8 cellular contexts compared by ENCODE assay signal in the genomic region with DNA sequence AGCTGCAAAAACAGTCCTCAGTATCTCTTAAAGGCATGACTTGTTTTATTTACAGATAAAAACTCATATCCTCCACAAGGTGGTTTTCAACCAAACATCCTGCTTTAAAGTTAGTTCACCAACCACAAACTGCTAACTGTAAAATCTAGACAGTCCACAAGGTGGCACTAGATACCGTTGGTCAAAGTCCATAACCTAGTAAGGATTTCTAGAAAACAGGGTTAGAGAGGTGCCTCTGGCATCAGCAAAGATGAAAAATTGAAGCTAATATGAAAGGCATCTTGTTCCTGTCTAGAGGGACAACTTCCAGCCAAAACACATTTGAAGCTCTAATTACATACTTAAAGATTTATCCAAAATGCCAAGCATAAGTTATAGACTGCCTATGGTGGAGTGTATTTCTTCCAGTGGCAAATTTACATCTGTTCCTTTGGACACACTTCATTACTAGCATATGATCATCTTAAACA. TPM values are rescaled to one million over a fixed set of nuclear protein-coding genes. Genes with fewer than 3 reads are reported as not detected.
A peak's percentile ranks its signal among the peaks of the same experiment; 100 is the strongest.
DNase-seq lines count a peak whose midpoint lies in the region; ATAC-seq and TF ChIP-seq lines count a peak whose summit lies in the region.

No MANE protein-coding gene starts in this region.

- WGBS in neuronal stem cell (ENCODE audit: extremely low coverage in 2 of 2, insufficient read length in 2 of 2, insufficient replicate concordance in 1 of 2), 2 donors: no CpG with 5 or more reads among the region's 1 CpG

- ATAC-seq in GM21447 (IDR thresholded peaks at IDR 0.05; ENCODE audit: unreplicated experiment): peak; percentile 64

- H3K79me1 ChIP-seq in neuronal stem cell (ENCODE audit: low read depth, low read length): no peaks in the 10 kb centered on the region

- CTCF ChIA-PET in activated CD4-positive, alpha-beta memory T cell treated with anti-CD3 and anti-CD28 coated beads, Interleukin-2, amount 10 ng/mL, durations not matched to agents 7 days and 5 days (lab: Charles Lee): interaction anchor here (0.5 to 2.5 kb wide), 24 partner anchors 13 to 546 kb away, joined by 3 to 23 read pairs (median 4); a partner anchor contains a TSS

- peaks cover 5% of the 10 kb centered on the region for H3K36me3 Mint-ChIP-seq in activated CD4-positive, alpha-beta memory T cell treated with anti-CD3 and anti-CD28 coated beads, Interleukin-2, amount 10 ng/mL, durations not matched to agents 7 days and 5 days (ENCODE audit: low read depth)

- H2BK120ac ChIP-seq in neuronal stem cell (ENCODE audit: low read depth, low read length): no peak overlapping the region

- H3K36me3 ChIP-seq in fibroblast of lung (ENCODE audit: control insufficient read depth, insufficient read depth, low read length) (no peaks in the 10 kb centered on the region), neuronal stem cell (replicated peaks in 1 of 2; ENCODE audit: control insufficient read depth in 2 of 2, insufficient read depth in 2 of 2, low read length in 2 of 2) (peaks cover 0 to 4% of the 10 kb centered on the region in 2 donors)

- H3K18ac ChIP-seq in neuronal stem cell (ENCODE audit: low read length): no peak overlapping the region

- no peak overlapping the region for H4K91ac ChIP-seq in neuronal stem cell (ENCODE audit: low read depth, low read length, poor library complexity)

- H3K27ac ChIP-seq in fibroblast of lung (ENCODE audit: insufficient read depth, low read length): no peak overlapping the region
- H3K27ac ChIP-seq in neuronal stem cell (replicated peaks; ENCODE audit: low read length): no peak overlapping the region

- no peak overlapping the region for H3K4me2 ChIP-seq in fibroblast of lung (ENCODE audit: extremely low read depth, insufficient read depth, low read length)
- no peak overlapping the region for H3K4me2 ChIP-seq in neuronal stem cell (ENCODE audit: insufficient read depth, low read length, poor library complexity, severe bottlenecking)

- H3K27me3 Mint-ChIP-seq in activated CD4-positive, alpha-beta memory T cell treated with anti-CD3 and anti-CD28 coated beads, Interleukin-2, amount 10 ng/mL, durations not matched to agents 7 days and 5 days: peaks cover 10% of the 10 kb centered on the region

- no peaks in the 10 kb centered on the region for H4K20me1 ChIP-seq in fibroblast of lung (ENCODE audit: control insufficient read depth, extremely low read depth, insufficient read depth, low read length)

- H3K4me3 Mint-ChIP-seq in activated CD4-positive, alpha-beta memory T cell treated with anti-CD3 and anti-CD28 coated beads, Interleukin-2, amount 10 ng/mL, durations not matched to agents 7 days and 5 days: no peak overlapping the region

- H2BK15ac ChIP-seq in neuronal stem cell (ENCODE audit: low read length): no peak overlapping the region

- H3K27me3 ChIP-seq in fibroblast of lung (ENCODE audit: control insufficient read depth, insufficient read depth, low read length) (no peaks in the 10 kb centered on the region), neuronal stem cell (ENCODE audit: control insufficient read depth in 3 of 3, insufficient read depth in 3 of 3, low read depth in 1 of 3, low read length in 3 of 3) (no peaks in the 10 kb centered on the region)

- H4K8ac ChIP-seq in neuronal stem cell (ENCODE audit: low read depth, low read length): no peak overlapping the region

- POLR2A ChIA-PET in activated CD4-positive, alpha-beta memory T cell treated with anti-CD3 and anti-CD28 coated beads, Interleukin-2, amount 10 ng/mL, durations not matched to agents 7 days and 5 days (lab: Charles Lee): interaction anchor here (0.5 to 1.8 kb wide), 9 partner anchors 10 to 547 kb away, joined by 3 to 11 read pairs (median 4); a partner anchor contains a TSS

- H3K27ac Mint-ChIP-seq in activated CD4-positive, alpha-beta memory T cell treated with anti-CD3 and anti-CD28 coated beads, Interleukin-2, amount 10 ng/mL, durations not matched to agents 7 days and 5 days: peak overlapping the region; percentile 45

- H3K14ac ChIP-seq in neuronal stem cell (ENCODE audit: low read length): no peak overlapping the region

- H2AFZ ChIP-seq in fibroblast of lung (ENCODE audit: low read length) (no peak overlapping the region), neuronal stem cell (ENCODE audit: low read length) (no peak overlapping the region)

- H3K9ac ChIP-seq in fibroblast of lung (ENCODE audit: insufficient read depth, low read length): no peak overlapping the region
- no peak overlapping the region for H3K9ac ChIP-seq in neuronal stem cell (ENCODE audit: low read depth, low read length, poor library complexity)

- no peaks in the 10 kb centered on the region for H3K4me1 ChIP-seq in fibroblast of lung (ENCODE audit: control insufficient read depth, extremely low read depth, insufficient read depth, low read length)
- peaks cover under 1 to 2% of the 10 kb centered on the region in 2 donors for H3K4me1 ChIP-seq in neuronal stem cell (ENCODE audit: control insufficient read depth in 2 of 2, insufficient read depth in 1 of 2, low read depth in 1 of 2, low read length in 2 of 2)

- H3K4me1 Mint-ChIP-seq in activated CD4-positive, alpha-beta memory T cell treated with anti-CD3 and anti-CD28 coated beads, Interleukin-2, amount 10 ng/mL, durations not matched to agents 7 days and 5 days: peaks cover 40% of the 10 kb centered on the region

- H3K4ac ChIP-seq in neuronal stem cell (ENCODE audit: low read length): no peak overlapping the region

- TF ChIP-seq CTCF in fibroblast of lung (conservative IDR thresholded peaks at IDR 0.05 in 1 of 2, IDR thresholded peaks at IDR 0.05 in 1 of 2; ENCODE audit: low read depth in 1 of 2, low read length in 2 of 2): peak; percentile 78 to 82

- no peak overlapping the region for H2BK12ac ChIP-seq in neuronal stem cell (ENCODE audit: low read length)

- no peak overlapping the region for H3K23ac ChIP-seq in neuronal stem cell (ENCODE audit: low read depth, low read length, poor library complexity)

- no peaks in the 10 kb centered on the region for H3K9me3 Mint-ChIP-seq in activated CD4-positive, alpha-beta memory T cell treated with anti-CD3 and anti-CD28 coated beads, Interleukin-2, amount 10 ng/mL, durations not matched to agents 7 days and 5 days

- H3K9me3 ChIP-seq in fibroblast of lung (ENCODE audit: control insufficient read depth, insufficient read depth, low read depth, low read length) (no peaks in the 10 kb centered on the region), neuronal stem cell (replicated peaks in 1 of 2; ENCODE audit: control insufficient read depth in 2 of 2, insufficient read depth in 1 of 2, low read depth in 1 of 2, low read length in 2 of 2) (no peaks in the 10 kb centered on the region)

- H3K79me2 ChIP-seq in fibroblast of lung (ENCODE audit: control insufficient read depth, insufficient read depth, low read length): no peaks in the 10 kb centered on the region

- DNase-seq in ELR (ENCODE audit: low read depth): peak; percentile 87
- peak; percentile 42 for DNase-seq in HS-27A (ENCODE audit: low read depth)
- peak; percentile 82 for DNase-seq in NCI-H82 (lab: John Stamatoyannopoulos, UW)
- DNase-seq in activated CD4-positive, alpha-beta memory T cell treated with anti-CD3 and anti-CD28 coated beads, Interleukin-2, amount 10 ng/mL, durations not matched to agents 7 days and 5 days: peak; percentile 67
- DNase-seq in fibroblast of lung (ENCODE audit: low read depth in 2 of 2): peak; percentile 66 to 85
- peak; percentile 68 for DNase-seq in neuronal stem cell (ENCODE audit: low spot score)
- no peak for DNase-seq in activated effector memory CD4-positive, alpha-beta T cell treated with Interleukin-2 at 50 U/mL for 16 hours

- no peak overlapping the region for H2BK5ac ChIP-seq in neuronal stem cell (ENCODE audit: low read length)

- H3K4me3 ChIP-seq in fibroblast of lung (replicated peaks in 1 of 4; ENCODE audit: control extremely low read depth in 1 of 4, insufficient read depth in 1 of 4, low read depth in 3 of 4, low read length in 4 of 4) (no peak overlapping the region), neuronal stem cell (ENCODE audit: low read length in 2 of 2) (no peak overlapping the region)

- H2AK5ac ChIP-seq in neuronal stem cell (ENCODE audit: low read depth, low read length): no peak overlapping the region

RNA-seq across cellular contexts. Expression of a gene that starts 56.0 kb away (rescaled TPM):
- total RNA-seq in activated CD4-positive, alpha-beta memory T cell treated with anti-CD3 and anti-CD28 coated beads, Interleukin-2, amount 10 ng/mL, durations not matched to agents 7 days and 5 days: 10 to 100 TPM; 12.3 to 13.9 TPM
- total RNA-seq in fibroblast of lung: 34.8 and 37.8 TPM in 2 replicates
- 27.4 and 34.3 TPM in 2 replicates for polyA plus RNA-seq in fibroblast of lung
- polyA plus RNA-seq in fibroblast of lung (2012): 15.0 and 21.6 TPM in 2 replicates
- 85.4 and 123 TPM in 2 replicates for polyA minus RNA-seq in fibroblast of lung (ENCODE audit: low replicate concordance)
- 17.1 TPM for polyA plus RNA-seq in neuronal stem cell (2013, experiment 1 of 2)
- polyA plus RNA-seq in neuronal stem cell (2013, experiment 2 of 2): 17.8 TPM
